In the genomic region with DNA sequence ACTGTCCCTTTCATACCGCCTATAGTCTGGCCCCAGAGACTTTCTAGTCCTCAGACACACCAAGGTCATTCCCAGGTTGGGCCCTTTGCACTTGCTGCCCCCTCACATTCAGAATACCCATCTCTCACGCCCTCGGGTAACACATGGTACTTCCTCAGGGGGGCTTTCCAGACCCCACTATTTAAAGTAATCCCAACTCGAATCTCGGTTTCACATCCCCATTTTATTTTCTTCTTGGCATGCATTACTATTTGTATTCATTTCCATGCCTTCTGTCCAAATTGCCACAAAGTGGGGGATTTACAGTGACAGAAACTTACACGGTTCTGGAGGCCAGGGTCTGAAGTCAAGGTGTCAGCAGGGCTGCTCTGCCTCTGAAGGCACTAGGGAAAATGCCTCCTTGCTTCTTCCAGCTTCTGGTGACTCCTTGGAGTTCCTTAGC, we compare ENCODE assay signal across 12 cellular contexts. TPM values are rescaled to one million over a fixed set of nuclear protein-coding genes. Genes with fewer than 3 reads are reported as not detected.
DNase-seq lines count a peak whose midpoint lies in the region; ATAC-seq and TF ChIP-seq lines count a peak whose summit lies in the region.
"Had no signal": no experiment of that assay in that cellular context is flagged by ENCODE, and none has a peak within 500 bp of the region (broad histone marks: within the 10 kb centered on the region; RNA-seq: fewer than 3 reads in every experiment).

No MANE protein-coding gene starts in this region.

- no peaks in the 10 kb centered on the region for H3K4me1 Mint-ChIP-seq in activated CD4-positive, alpha-beta T cell treated with anti-CD3 and anti-CD28 coated beads, Interleukin-2, amount 10 ng/mL, durations not matched to agents 7 days and 5 days
- peaks cover 11 to 19% of the 10 kb centered on the region in 2 donors for H3K4me1 Mint-ChIP-seq in stimulated activated naive B cell treated with anti-CD40 and anti-IgM and Interleukin-4, amounts not matched to agents 10 μg/mL and 1 μg/mL and 100 μg/mL, for 72 hours
- H3K4me1 Mint-ChIP-seq in MCF 10A (ENCODE audit: insufficient read depth, unreplicated experiment): peaks cover 6% of the 10 kb centered on the region

- DNase-seq in activated CD4-positive, alpha-beta T cell treated with anti-CD3 and anti-CD28 coated beads, Interleukin-2, amount 10 ng/mL, durations not matched to agents 7 days and 5 days: no peak
- DNase-seq in activated CD4-positive, alpha-beta T cell treated with anti-CD3 and anti-CD28 coated beads, Interleukin-2, amount 50 U/mL, for 48 hours: no peak
- DNase-seq in stimulated activated naive B cell treated with anti-CD40 and anti-IgM and Interleukin-4, amounts not matched to agents 10 μg/mL and 1 μg/mL and 100 μg/mL, for 72 hours: peak; percentile 29
- DNase-seq in MCF 10A (ENCODE audit: unreplicated experiment) (no peak), NCI-H748 (lab: John Stamatoyannopoulos, UW; ENCODE audit: unreplicated experiment) (no peak)
- no peak for DNase-seq in stimulated activated CD4-positive, alpha-beta T cell treated with anti-CD3 and anti-CD28 coated beads, Interleukin-12 subunit alpha, Interleukin-12 subunit beta, amount 100 ng/mL, for 4 hours
- DNase-seq: activated CD4-positive, CD25-positive, alpha-beta regulatory T cell treated with anti-CD3 and anti-CD28 coated beads, Interleukin-2, amount 50 U/mL, for 72 hours; caudate nucleus; stimulated activated naive CD8-positive, alpha-beta T cell treated with anti-CD3 and anti-CD28 coated beads, Interleukin-15, Interleukin-2, amounts not matched to agents 100 U/mL and 50 U/mL, for 24 hours had no signal

- H3K4me3 Mint-ChIP-seq in activated CD4-positive, alpha-beta T cell treated with anti-CD3 and anti-CD28 coated beads, Interleukin-2, amount 10 ng/mL, durations not matched to agents 7 days and 5 days: no peak overlapping the region
- peak overlapping the region in 1 of 2 donors; percentile 12 for H3K4me3 Mint-ChIP-seq in stimulated activated naive B cell treated with anti-CD40 and anti-IgM and Interleukin-4, amounts not matched to agents 10 μg/mL and 1 μg/mL and 100 μg/mL, for 72 hours
- no peak overlapping the region for H3K4me3 Mint-ChIP-seq in MCF 10A (ENCODE audit: unreplicated experiment)

- no peak for TF ChIP-seq CTCF in MCF 10A (IDR thresholded peaks at IDR 0.05; ENCODE audit: unreplicated experiment)

- peaks cover 25% of the 10 kb centered on the region for H3K36me3 Mint-ChIP-seq in activated CD4-positive, alpha-beta T cell treated with anti-CD3 and anti-CD28 coated beads, Interleukin-2, amount 10 ng/mL, durations not matched to agents 7 days and 5 days (ENCODE audit: low read depth)
- peaks cover 33 to 48% of the 10 kb centered on the region in 2 donors for H3K36me3 Mint-ChIP-seq in stimulated activated naive B cell treated with anti-CD40 and anti-IgM and Interleukin-4, amounts not matched to agents 10 μg/mL and 1 μg/mL and 100 μg/mL, for 72 hours
- peaks cover 29% of the 10 kb centered on the region for H3K36me3 Mint-ChIP-seq in MCF 10A (ENCODE audit: insufficient read depth, unreplicated experiment)

- intact Hi-C loops in MCF 10A (cut with micrococcal nuclease): no loop called here

- no peaks in the 10 kb centered on the region for H3K9me3 Mint-ChIP-seq in activated CD4-positive, alpha-beta T cell treated with anti-CD3 and anti-CD28 coated beads, Interleukin-2, amount 10 ng/mL, durations not matched to agents 7 days and 5 days
- no peaks in the 10 kb centered on the region for H3K9me3 Mint-ChIP-seq in stimulated activated naive B cell treated with anti-CD40 and anti-IgM and Interleukin-4, amounts not matched to agents 10 μg/mL and 1 μg/mL and 100 μg/mL, for 72 hours
- no peaks in the 10 kb centered on the region for H3K9me3 Mint-ChIP-seq in MCF 10A (ENCODE audit: unreplicated experiment)
- H3K9me3 Mint-ChIP-seq: activated T-helper 2 cell treated with anti-CD3 and anti-CD28 coated beads, Interferon-gamma antibody, Interleukin-2, Interleukin-4, amounts not matched to agents 10 μg/mL and 5 μg/mL and 100 μg/mL, durations not matched to agents 14 hours and 24 hours and 36 hours had no signal

- ATAC-seq in GM21723 (IDR thresholded peaks at IDR 0.05; ENCODE audit: unreplicated experiment): peak; percentile 71
- peak; percentile 76 for ATAC-seq in HG03159 (IDR thresholded peaks at IDR 0.05; ENCODE audit: unreplicated experiment)
- ATAC-seq in stimulated activated naive B cell treated with anti-CD40 and anti-IgM and Interleukin-4, amounts not matched to agents 10 μg/mL and 1 μg/mL and 100 μg/mL, for 72 hours (replicated peaks): peak; percentile 85 to 93
- ATAC-seq: stimulated activated naive CD8-positive, alpha-beta T cell treated with anti-CD3 and anti-CD28 coated beads, Interleukin-15, Interleukin-2, amounts not matched to agents 100 U/mL and 50 U/mL, for 24 hours had no signal

- CTCF ChIA-PET in activated CD4-positive, alpha-beta T cell treated with anti-CD3 and anti-CD28 coated beads, Interleukin-2, amount 10 ng/mL, durations not matched to agents 7 days and 5 days (lab: Charles Lee): no interaction called here
- CTCF ChIA-PET in MCF 10A (lab: Yijun Ruan, JAX): interaction anchor here (1.8 kb wide), 1 partner anchor 70 kb away, joined by 6 read pairs; no protein-coding TSS in a partner anchor

- peak overlapping the region; percentile 64 for H3K27ac Mint-ChIP-seq in activated CD4-positive, alpha-beta T cell treated with anti-CD3 and anti-CD28 coated beads, Interleukin-2, amount 10 ng/mL, durations not matched to agents 7 days and 5 days
- H3K27ac Mint-ChIP-seq in stimulated activated naive B cell treated with anti-CD40 and anti-IgM and Interleukin-4, amounts not matched to agents 10 μg/mL and 1 μg/mL and 100 μg/mL, for 72 hours: peak overlapping the region; percentile 74
- no peak overlapping the region for H3K27ac Mint-ChIP-seq in MCF 10A (ENCODE audit: low read depth, unreplicated experiment)
- H3K27ac Mint-ChIP-seq: activated T-helper 2 cell treated with anti-CD3 and anti-CD28 coated beads, Interferon-gamma antibody, Interleukin-2, Interleukin-4, amounts not matched to agents 10 μg/mL and 5 μg/mL and 100 μg/mL, durations not matched to agents 14 hours and 24 hours and 36 hours had no signal

- H3K27me3 Mint-ChIP-seq in activated CD4-positive, alpha-beta T cell treated with anti-CD3 and anti-CD28 coated beads, Interleukin-2, amount 10 ng/mL, durations not matched to agents 7 days and 5 days: no peaks in the 10 kb centered on the region
- peaks cover 0 to 4% of the 10 kb centered on the region in 2 donors for H3K27me3 Mint-ChIP-seq in stimulated activated naive B cell treated with anti-CD40 and anti-IgM and Interleukin-4, amounts not matched to agents 10 μg/mL and 1 μg/mL and 100 μg/mL, for 72 hours
- H3K27me3 Mint-ChIP-seq in MCF 10A (ENCODE audit: insufficient read depth, unreplicated experiment): no peaks in the 10 kb centered on the region

- POLR2A ChIA-PET in activated CD4-positive, alpha-beta T cell treated with anti-CD3 and anti-CD28 coated beads, Interleukin-2, amount 10 ng/mL, durations not matched to agents 7 days and 5 days (lab: Charles Lee): no interaction called here
- POLR2A ChIA-PET in MCF 10A (lab: Yijun Ruan, JAX): no interaction called here

- BruUV-seq in MCF 10A (replicated peaks; lab: Mats Ljungman, UMichigan): no TSS peak

RNA-seq across cellular contexts. Expression of a gene that starts 15.0 kb away (rescaled TPM):
- 10 to 100 TPM; 16.8 to 17.4 TPM for total RNA-seq in activated CD4-positive, alpha-beta T cell treated with anti-CD3 and anti-CD28 coated beads, Interleukin-2, amount 10 ng/mL, durations not matched to agents 7 days and 5 days
- 155 and 158 TPM in 2 replicates for total RNA-seq in MCF 10A (2022)
